In genomic region chr10:50653142-50653541, GRCh38 we compare ENCODE assay signal across 8 cellular contexts. TPM values are rescaled to one million over a fixed set of nuclear protein-coding genes. Genes with fewer than 3 reads are reported as not detected.
DNase-seq lines count a peak whose midpoint lies in the region; ATAC-seq and TF ChIP-seq lines count a peak whose summit lies in the region.

No MANE protein-coding gene starts in this region.

- H3K4me3 ChIP-seq in cardiac muscle cell (no peak overlapping the region), smooth muscle cell (no peak overlapping the region)

- 41% methylated on average over 3 of the region's 3 CpGs for WGBS in smooth muscle cell (ENCODE audit: low lambda C conversion rate)

- no peaks in the 10 kb centered on the region for H3K79me2 ChIP-seq in smooth muscle cell (ENCODE audit: low read depth)

- H3K27me3 ChIP-seq in cardiac muscle cell (no peaks in the 10 kb centered on the region), smooth muscle cell (ENCODE audit: low read depth) (no peaks in the 10 kb centered on the region)

- no peaks in the 10 kb centered on the region for H3F3A ChIP-seq in smooth muscle cell (ENCODE audit: low read depth)

- CTCF ChIA-PET in WTC11 (lab: Charles Lee), result no interaction called here

- H3K27ac Mint-ChIP-seq in WTC11, result no peak overlapping the region

- H3K9me3 Mint-ChIP-seq in WTC11, result no peaks in the 10 kb centered on the region

- H3K9me3 ChIP-seq in cardiac muscle cell (ENCODE audit: low read depth), result no peaks in the 10 kb centered on the region
- H3K9me3 ChIP-seq in smooth muscle cell (replicated peaks; ENCODE audit: low read depth), result no peaks in the 10 kb centered on the region

- H4K20me1 ChIP-seq in smooth muscle cell (ENCODE audit: low read depth), result no peaks in the 10 kb centered on the region

- no peak overlapping the region for H3K4me2 ChIP-seq in smooth muscle cell

- H3K36me3 ChIP-seq in cardiac muscle cell (no peaks in the 10 kb centered on the region), smooth muscle cell (ENCODE audit: low read depth) (no peaks in the 10 kb centered on the region)

- no peaks in the 10 kb centered on the region for H3K36me3 Mint-ChIP-seq in WTC11

- no peak overlapping the region for H3K4me3 Mint-ChIP-seq in WTC11

- no peak for TF ChIP-seq CTCF in WTC11 (IDR thresholded peaks at IDR 0.05)
- TF ChIP-seq CTCF in cardiac muscle cell (IDR thresholded peaks at IDR 0.05; ENCODE audit: low read depth, low read length), result peak; percentile 62
- peak; percentile 33 for TF ChIP-seq CTCF in smooth muscle cell (IDR thresholded peaks at IDR 0.05; ENCODE audit: borderline replicate concordance, insufficient read depth, poor library complexity, severe bottlenecking)

- DNase-seq in NCI-H748 (lab: John Stamatoyannopoulos, UW; ENCODE audit: unreplicated experiment) (peak; percentile 6), NCI-H748 treated with DMSO at 0.1 percent for 48 hours (lab: John Stamatoyannopoulos, UW) (no peak), WTC11 (ENCODE audit: low spot score) (no peak), cardiac muscle cell (ENCODE audit: low read depth in 1 of 2, low spot score in 1 of 2) (peak; percentile 6 to 58), smooth muscle cell (lab: John Stamatoyannopoulos, UW; ENCODE audit: unreplicated experiment) (no peak), OCI-M2 (lab: John Stamatoyannopoulos, UW; ENCODE audit: unreplicated experiment) (no peak)

- peak; percentile 37 for ATAC-seq in HG02642 (IDR thresholded peaks at IDR 0.05; ENCODE audit: poor library complexity, unreplicated experiment)
- peak; percentile 48; the same call in 1 of the 2 replicates for ATAC-seq in WTC11
- ATAC-seq in HG03025 (IDR thresholded peaks at IDR 0.05; ENCODE audit: low FRiP score, unreplicated experiment), result no peak

- H3K9ac ChIP-seq in smooth muscle cell (ENCODE audit: low read depth), result no peak overlapping the region

- POLR2A ChIA-PET in WTC11 (lab: Charles Lee), result no interaction called here

- H3K4me1 ChIP-seq in cardiac muscle cell (ENCODE audit: low read depth) (peaks cover 13% of the 10 kb centered on the region), smooth muscle cell (ENCODE audit: low read depth) (no peaks in the 10 kb centered on the region)

- H3K27ac ChIP-seq in cardiac muscle cell, result no peak overlapping the region
- H3K27ac ChIP-seq in smooth muscle cell (ENCODE audit: low read depth), result no peak overlapping the region

- no peak overlapping the region for H2AFZ ChIP-seq in smooth muscle cell (ENCODE audit: low read depth)

- no peaks in the 10 kb centered on the region for H3K27me3 Mint-ChIP-seq in WTC11 (ENCODE audit: low read depth)

- H3K4me1 Mint-ChIP-seq in WTC11, result peaks cover 11% of the 10 kb centered on the region

TF ChIP-seq in WTC11, 78 proteins besides CTCF, POLR2A, EP300 and RAD21 (continues in another document):
- TF ChIP-seq ZSCAN18 (CRISPR knock-in tag; IDR thresholded peaks at IDR 0.05) (no peak), MXD4 (CRISPR knock-in tag; IDR thresholded peaks at IDR 0.05; ENCODE audit: borderline replicate concordance) (no peak), ZNF263 (CRISPR knock-in tag; IDR thresholded peaks at IDR 0.05; ENCODE audit: low read depth) (no peak), AFF4 (CRISPR knock-in tag; IDR thresholded peaks at IDR 0.05; ENCODE audit: borderline replicate concordance) (no peak), SOX15 (CRISPR knock-in tag; IDR thresholded peaks at IDR 0.05) (no peak), JAZF1 (CRISPR knock-in tag; IDR thresholded peaks at IDR 0.05) (no peak)
- TF ChIP-seq, protein P1, sequence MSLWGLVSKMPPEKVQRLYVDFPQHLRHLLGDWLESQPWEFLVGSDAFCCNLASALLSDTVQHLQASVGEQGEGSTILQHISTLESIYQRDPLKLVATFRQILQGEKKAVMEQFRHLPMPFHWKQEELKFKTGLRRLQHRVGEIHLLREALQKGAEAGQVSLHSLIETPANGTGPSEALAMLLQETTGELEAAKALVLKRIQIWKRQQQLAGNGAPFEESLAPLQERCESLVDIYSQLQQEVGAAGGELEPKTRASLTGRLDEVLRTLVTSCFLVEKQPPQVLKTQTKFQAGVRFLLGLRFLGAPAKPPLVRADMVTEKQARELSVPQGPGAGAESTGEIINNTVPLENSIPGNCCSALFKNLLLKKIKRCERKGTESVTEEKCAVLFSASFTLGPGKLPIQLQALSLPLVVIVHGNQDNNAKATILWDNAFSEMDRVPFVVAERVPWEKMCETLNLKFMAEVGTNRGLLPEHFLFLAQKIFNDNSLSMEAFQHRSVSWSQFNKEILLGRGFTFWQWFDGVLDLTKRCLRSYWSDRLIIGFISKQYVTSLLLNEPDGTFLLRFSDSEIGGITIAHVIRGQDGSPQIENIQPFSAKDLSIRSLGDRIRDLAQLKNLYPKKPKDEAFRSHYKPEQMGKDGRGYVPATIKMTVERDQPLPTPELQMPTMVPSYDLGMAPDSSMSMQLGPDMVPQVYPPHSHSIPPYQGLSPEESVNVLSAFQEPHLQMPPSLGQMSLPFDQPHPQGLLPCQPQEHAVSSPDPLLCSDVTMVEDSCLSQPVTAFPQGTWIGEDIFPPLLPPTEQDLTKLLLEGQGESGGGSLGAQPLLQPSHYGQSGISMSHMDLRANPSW (CRISPR knock-in tag; conservative IDR thresholded peaks at IDR 0.05; ENCODE audit: low read depth), result no peak
- TF ChIP-seq, protein P2, sequence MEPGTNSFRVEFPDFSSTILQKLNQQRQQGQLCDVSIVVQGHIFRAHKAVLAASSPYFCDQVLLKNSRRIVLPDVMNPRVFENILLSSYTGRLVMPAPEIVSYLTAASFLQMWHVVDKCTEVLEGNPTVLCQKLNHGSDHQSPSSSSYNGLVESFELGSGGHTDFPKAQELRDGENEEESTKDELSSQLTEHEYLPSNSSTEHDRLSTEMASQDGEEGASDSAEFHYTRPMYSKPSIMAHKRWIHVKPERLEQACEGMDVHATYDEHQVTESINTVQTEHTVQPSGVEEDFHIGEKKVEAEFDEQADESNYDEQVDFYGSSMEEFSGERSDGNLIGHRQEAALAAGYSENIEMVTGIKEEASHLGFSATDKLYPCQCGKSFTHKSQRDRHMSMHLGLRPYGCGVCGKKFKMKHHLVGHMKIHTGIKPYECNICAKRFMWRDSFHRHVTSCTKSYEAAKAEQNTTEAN (CRISPR knock-in tag; IDR thresholded peaks at IDR 0.05), result no peak
- TF ChIP-seq, protein P3, sequence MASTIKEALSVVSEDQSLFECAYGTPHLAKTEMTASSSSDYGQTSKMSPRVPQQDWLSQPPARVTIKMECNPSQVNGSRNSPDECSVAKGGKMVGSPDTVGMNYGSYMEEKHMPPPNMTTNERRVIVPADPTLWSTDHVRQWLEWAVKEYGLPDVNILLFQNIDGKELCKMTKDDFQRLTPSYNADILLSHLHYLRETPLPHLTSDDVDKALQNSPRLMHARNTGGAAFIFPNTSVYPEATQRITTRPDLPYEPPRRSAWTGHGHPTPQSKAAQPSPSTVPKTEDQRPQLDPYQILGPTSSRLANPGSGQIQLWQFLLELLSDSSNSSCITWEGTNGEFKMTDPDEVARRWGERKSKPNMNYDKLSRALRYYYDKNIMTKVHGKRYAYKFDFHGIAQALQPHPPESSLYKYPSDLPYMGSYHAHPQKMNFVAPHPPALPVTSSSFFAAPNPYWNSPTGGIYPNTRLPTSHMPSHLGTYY (CRISPR knock-in tag; IDR thresholded peaks at IDR 0.05), result no peak

RNA-seq across cellular contexts. Expression of gene SGMS1, which starts 29.4 kb away (rescaled TPM):
- total RNA-seq in WTC11 (2021) (12.4 to 14.0 TPM (median 13.2 TPM) in 3 replicates), cardiac muscle cell (23.0 and 41.6 TPM in 2 replicates), smooth muscle cell (14.3 and 20.6 TPM in 2 replicates)
- polyA plus RNA-seq in cardiac muscle cell (12.1 and 29.1 TPM in 2 replicates), smooth muscle cell (3.9 and 4.0 TPM in 2 replicates)

Comparison
In these comparisons a context has a peak if more than half of its experiments do, and no peak if none do; other contexts are left out.
1. DNase-seq: peak in NCI-H748 (single experiment) and cardiac muscle cell (2 of 2); none in NCI-H748 treated with DMSO at 0.1 percent for 48 hours (single experiment), WTC11 (single experiment), smooth muscle cell (single experiment) and OCI-M2 (single experiment).